In the genomic region with DNA sequence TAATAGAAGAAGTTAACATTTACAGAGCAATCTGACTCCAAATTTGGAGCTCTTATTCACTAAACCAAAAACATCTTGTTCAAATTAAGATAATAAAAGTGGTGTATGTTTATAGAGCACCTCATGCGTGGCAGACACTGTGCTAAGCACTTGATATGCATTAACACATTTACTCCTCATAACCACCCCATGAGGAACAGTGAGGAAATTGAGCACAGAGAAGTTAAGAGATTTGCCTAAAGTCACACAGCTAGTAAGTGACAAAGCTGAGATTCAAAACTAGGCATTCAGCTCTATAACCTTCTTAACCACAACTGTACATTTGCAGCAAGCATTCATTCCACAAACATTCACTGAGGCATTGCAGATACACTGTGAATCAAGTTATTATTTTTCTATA, we compare ENCODE assay signal across 27 cellular contexts.
"Had no signal": no experiment of that assay in that cellular context is flagged by ENCODE, and none has a peak within 500 bp of the region (broad histone marks: within the 10 kb centered on the region; RNA-seq: fewer than 3 reads in every experiment).

No MANE protein-coding gene starts in this region.

- FAIRE-seq: bronchial epithelial cell, colon had no signal

- H3K4me3 ChIP-seq: esophagus squamous epithelium, heart right ventricle, left ventricle myocardium inferior, lung, skin epidermis, uterus had no signal

- H3K9me3 ChIP-seq: esophagus squamous epithelium, heart right ventricle, left ventricle myocardium inferior, uterus had no signal

- H3K36me3 ChIP-seq: esophagus squamous epithelium, heart right ventricle, left ventricle myocardium inferior, uterus had no signal

- H3K27ac ChIP-seq: esophagus squamous epithelium, skin epidermis, uterus had no signal

- H3K27me3 ChIP-seq: esophagus squamous epithelium, heart right ventricle, uterus had no signal

- H3K4me1 ChIP-seq: esophagus squamous epithelium, left ventricle myocardium inferior, uterus had no signal

- ATAC-seq: activated CD8-positive, alpha-beta T cell treated with anti-CD3 and anti-CD28 coated beads for 36 hours; activated naive CD4-positive, alpha-beta T cell treated with anti-CD3 and anti-CD28 coated beads, Interleukin-2, amount 50 U/mL, for 72 hours; natural killer cell; sciatic nerve; stimulated activated effector memory CD8-positive, alpha-beta T cell treated with anti-CD3 and anti-CD28 coated beads, Interleukin-12 subunit alpha, Interleukin-12 subunit beta, amount 100 ng/mL, for 72 hours; stimulated activated naive CD8-positive, alpha-beta T cell treated with anti-CD3 and anti-CD28 coated beads, Interleukin-15, amount 100 ng/mL, for 72 hours had no signal

- DNase-seq: activated B cell treated with CpG ODN at 0.5 μM for 24 hours; activated CD4-positive, alpha-beta T cell treated with anti-CD3 and anti-CD28 coated beads, Interleukin-2, amount 50 U/mL, for 1 hour; activated CD8-positive, alpha-beta T cell treated with anti-CD3 and anti-CD28 coated beads for 36 hours; activated naive CD4-positive, alpha-beta T cell; activated T-cell treated with anti-CD3 and anti-CD28 coated beads, Interleukin-2, amount 50 U/mL, for 48 hours; dermis blood vessel endothelial cell; effector CD4-positive, alpha-beta T cell; esophagus squamous epithelium; foreskin melanocyte; heart right ventricle; islet precursor cell; left ventricle myocardium inferior; mesendoderm; natural killer cell; stimulated activated CD4-positive, alpha-beta T cell treated with anti-CD3 and anti-CD28 coated beads, Interleukin-12 subunit alpha, Interleukin-12 subunit beta, amount 100 ng/mL, for 4 hours; stimulated activated CD4-positive, alpha-beta T cell treated with anti-CD3 and anti-CD28 coated beads, Interleukin-4, amount 100 ng/mL, for 24 hours; stimulated activated naive CD8-positive, alpha-beta T cell treated with anti-CD3 and anti-CD28 coated beads, Interleukin-15, amount 100 ng/mL, for 72 hours; substantia nigra; T-helper 2 cell; uterus had no signal
